ENCODE assay signal across 34 cellular contexts in genomic region chr6:34798057-34798456, GRCh38.
"Had no signal": no experiment of that assay in that cellular context is flagged by ENCODE, and none has a peak within 500 bp of the region (broad histone marks: within the 10 kb centered on the region; RNA-seq: fewer than 3 reads in every experiment).

No MANE protein-coding gene starts in this region.

- H3K27me3 ChIP-seq: MG63 had no signal

- H3K9me3 ChIP-seq: MG63 had no signal

- H3K4me3 ChIP-seq: MG63 had no signal

- DNase-seq: Karpas-422, Kasumi-1, MG63, MM.1S, MV-4-11, NCI-H1048, NCI-H1092, NCI-H1092 treated with DMSO at 0.1 percent for 48 hours, NCI-H1105, NCI-H1105 treated with DMSO at 0.1 percent for 48 hours, NCI-H1417, NCI-H1417 treated with DMSO at 0.1 percent for 48 hours, NCI-H1436, NCI-H1436 treated with DMSO at 0.1 percent for 48 hours, NCI-H146, NCI-H1694, NCI-H1694 treated with DMSO at 0.1 percent for 48 hours, NCI-H187, NCI-H187 treated with DMSO at 0.1 percent for 48 hours, NCI-H1930, NCI-H2029, NCI-H2029 treated with DMSO at 0.1 percent for 48 hours, NCI-H2081, NCI-H2081 treated with DMSO at 0.1 percent for 48 hours, NCI-H2107, NCI-H2171, NCI-H2171 treated with DMSO at 0.1 percent for 48 hours, NCI-H2227 treated with DMSO at 0.1 percent for 48 hours, NCI-H226, NCI-H345, NCI-H446, NCI-H446 treated with DMSO at 0.1 percent for 48 hours, NCI-H510A, NCI-H510A treated with DMSO at 0.1 percent for 48 hours had no signal
